Comparison of ENCODE assay signal across 8 cellular contexts in genomic region chr1:77975907-77976306, GRCh38. TPM values are rescaled to one million over a fixed set of nuclear protein-coding genes. Genes with fewer than 3 reads are reported as not detected.
DNase-seq lines count a peak whose midpoint lies in the region; ATAC-seq and TF ChIP-seq lines count a peak whose summit lies in the region.

No MANE protein-coding gene starts in this region.

- CTCF ChIA-PET in A673 (lab: Charles Lee) (no interaction called here), HEK293 (lab: Yijun Ruan, JAX) (interaction anchor here (0.6 to 1.2 kb wide), 7 partner anchors 12 to 436 kb away, joined by 3 to 10 read pairs (median 4); partner anchors contain the start of gene DNAJB4)

- no peak for ATAC-seq in HG03025 (IDR thresholded peaks at IDR 0.05; ENCODE audit: low FRiP score, unreplicated experiment)

- no peak overlapping the region for H3K4me3 Mint-ChIP-seq in chondrocyte (ENCODE audit: unreplicated experiment)

- H3K36me3 Mint-ChIP-seq in chondrocyte (ENCODE audit: low read depth) = peaks cover 3% of the 10 kb centered on the region

- no peaks in the 10 kb centered on the region for H3K9me3 ChIP-seq in A673 (ENCODE audit: low read depth, low read length, poor library complexity, severe bottlenecking)
- no peaks in the 10 kb centered on the region for H3K9me3 ChIP-seq in HEK293 (ENCODE audit: control insufficient read depth, insufficient read depth, low read depth, low read length)
- no peaks in the 10 kb centered on the region for H3K9me3 ChIP-seq in adrenal gland (replicated peaks in 1 of 3)

- 23 to 30% (median 26%) methylated on average over 2 of the region's 2 CpGs for WGBS in adrenal gland, 4 donors

- H3K36me3 ChIP-seq in A673 (ENCODE audit: insufficient read depth, low read length, poor library complexity, severe bottlenecking) (peaks cover 39% of the 10 kb centered on the region), HEK293 (ENCODE audit: control insufficient read depth in 2 of 2, insufficient read depth in 1 of 2, low read length in 2 of 2) (peaks cover 2 to 37% of the 10 kb centered on the region in 2 experiments; a peak in 2 of 3 replicates), adrenal gland (replicated peaks in 1 of 2) (no peaks in the 10 kb centered on the region)

- H3K27me3 Mint-ChIP-seq in chondrocyte (ENCODE audit: low read depth) = no peaks in the 10 kb centered on the region

- H3K4me1 ChIP-seq in A673 (ENCODE audit: insufficient read depth, low read length, poor library complexity, severe bottlenecking) = peaks cover 28% of the 10 kb centered on the region
- peaks cover 6% of the 10 kb centered on the region; the same call in 1 of the 2 replicates for H3K4me1 ChIP-seq in HEK293 (ENCODE audit: control insufficient read depth, insufficient read depth, low read length)
- H3K4me1 ChIP-seq in adrenal gland (replicated peaks in 1 of 2) = peaks cover 24 to 55% of the 10 kb centered on the region in 2 donors

- TF ChIP-seq CTCF in A673 (conservative IDR thresholded peaks at IDR 0.05; ENCODE audit: low read depth, low read length) = no peak
- TF ChIP-seq CTCF in HEK293 (tag by site-specific recombination; IDR thresholded peaks at IDR 0.05) = no peak
- TF ChIP-seq CTCF in adrenal gland (IDR thresholded peaks at IDR 0.05) = no peak
- no peak for TF ChIP-seq CTCF in chondrocyte (IDR thresholded peaks at IDR 0.05)

- intact Hi-C loops in A673 (cut with micrococcal nuclease; ENCODE audit: unreplicated experiment) (loop anchor here (1.0 kb wide), 1 partner anchor 138 kb away; no protein-coding TSS in a partner anchor), adrenal gland (cut with DNase I) (loop anchor here in 1 of 2 donors (10.0 kb wide), 1 partner anchor 139 kb away; no protein-coding TSS in a partner anchor)

- no peak overlapping the region for H3K27ac Mint-ChIP-seq in chondrocyte (ENCODE audit: unreplicated experiment)

- TSS peak; percentile 0 for BruUV-seq in A673 (replicated peaks; lab: Mats Ljungman, UMichigan)

- peak overlapping the region; percentile 78 for H3K4me3 ChIP-seq in A673 (ENCODE audit: low read depth, low read length, poor library complexity, severe bottlenecking)
- H3K4me3 ChIP-seq in HEK293 (ENCODE audit: low read depth, low read length) = peak overlapping the region; percentile 96
- H3K4me3 ChIP-seq in adrenal gland = peak overlapping the region in 1 of 4 donors; percentile 84

- H3K4me1 Mint-ChIP-seq in chondrocyte (ENCODE audit: low read depth) = peaks cover 52% of the 10 kb centered on the region

- H3K9me3 Mint-ChIP-seq in chondrocyte (ENCODE audit: low read depth) = no peaks in the 10 kb centered on the region

- no peak overlapping the region for H3K27ac ChIP-seq in A673 (ENCODE audit: low read depth, low read length, poor library complexity, severe bottlenecking)
- H3K27ac ChIP-seq in HEK293 (ENCODE audit: extremely low read depth, low read depth, low read length) = no peak overlapping the region
- H3K27ac ChIP-seq in adrenal gland = peak overlapping the region in 4 of 5 donors; percentile 9 to 99 (median 58)

- POLR2A ChIA-PET in A673 (lab: Charles Lee; ENCODE audit: low non-redundant PET) = interaction anchor here (0.6 to 0.7 kb wide), 2 partner anchors 30 to 32 kb away, joined by 3 to 6 read pairs; no protein-coding TSS in a partner anchor
- POLR2A ChIA-PET in HEK293 (lab: Yijun Ruan, JAX) = interaction anchor here (1.1 to 8.3 kb wide), 2 partner anchors 28 to 35 kb away, joined by 3 to 137 read pairs; partner anchors contain the start of gene DNAJB4

- TF ChIP-seq POLR2A in adrenal gland (IDR thresholded peaks at IDR 0.05) = no peak

- H3K27me3 ChIP-seq in A673 (replicated peaks; ENCODE audit: insufficient read depth, low read depth, low read length, poor library complexity) (no peaks in the 10 kb centered on the region), adrenal gland (no peaks in the 10 kb centered on the region)

- DNase-seq in A673 (ENCODE audit: low spot score) (no peak), adrenal gland (no peak), kidney glomerular epithelial cell (lab: John Stamatoyannopoulos, UW) (peak; percentile 22), GOT3 (lab: John Stamatoyannopoulos, UW) (no peak), chondrocyte (ENCODE audit: low spot score) (no peak)
- no peak for DNase-seq in activated CD4-positive, CD25-positive, alpha-beta regulatory T cell (lab: John Stamatoyannopoulos, UW)

TF ChIP-seq in HEK293, 187 proteins besides CTCF, POLR2A, EP300 and RAD21:
- TF ChIP-seq ZNF645 (tag by site-specific recombination; IDR thresholded peaks at IDR 0.05) (no peak), ZFP3 (tag by site-specific recombination; IDR thresholded peaks at IDR 0.05; ENCODE audit: low read depth) (no peak), ZNF664 (tag by site-specific recombination; IDR thresholded peaks at IDR 0.05) (0 out of 2 replicates have a peak, but pooled peaks have one; percentile 7), PRDM6 (tag by site-specific recombination; IDR thresholded peaks at IDR 0.05) (peak; percentile 57; the same call in 1 of the 2 replicates), TCF7L2 (IDR thresholded peaks at IDR 0.05; ENCODE audit: borderline replicate concordance, low read depth, low read length) (peak; percentile 58; the same call in 1 of the 2 replicates), ZNF354C (tag by site-specific recombination; IDR thresholded peaks at IDR 0.05; ENCODE audit: borderline replicate concordance, low read depth) (no peak), BCL6B (tag by site-specific recombination; IDR thresholded peaks at IDR 0.05) (peak; percentile 92), ZNF391 (tag by site-specific recombination; IDR thresholded peaks at IDR 0.05; ENCODE audit: borderline replicate concordance, low read depth) (no peak)
TF ChIP-seq in HEK293: peak in this region for 4.

RNA-seq across cellular contexts. Expression of gene FUBP1, which starts 3.0 kb away (rescaled TPM):
- total RNA-seq in A673 (2021) (195 and 213 TPM in 2 replicates), adrenal gland (100 to 1,000 TPM in 4 of 8 donors, 10 to 100 TPM in 4; 65.8 to 169 (median 108) TPM), chondrocyte (86.5 to 141 TPM (median 92.0 TPM) in 3 replicates)
- 100 to 1,000 TPM in 1 of 3 donors, 10 to 100 TPM in 2; 37.3 to 177 (median 59.2) TPM for polyA plus RNA-seq in adrenal gland

RNA-seq across cellular contexts. Expression of gene DNAJB4, which starts 28.8 kb away (rescaled TPM):
- total RNA-seq in A673 (2021) (28.3 and 34.5 TPM in 2 replicates), adrenal gland (100 to 1,000 TPM in 2 of 8 donors, 10 to 100 TPM in 6; 31.8 to 182 (median 68.8) TPM), chondrocyte (103 to 109 TPM (median 109 TPM) in 3 replicates)
- polyA plus RNA-seq in adrenal gland = 100 to 1,000 TPM in 1 of 3 donors, 10 to 100 TPM in 2; 32.1 to 165 (median 41.8) TPM

Comparison
In these comparisons a context has a peak if more than half of its experiments do, and no peak if none do; other contexts are left out.
1. H3K27ac ChIP-seq: peak in adrenal gland (4 of 5); none in A673 (single experiment) and HEK293 (single experiment).